ENCODE assay signal across 9 cellular contexts in genomic region chr5:178019379-178020030, GRCh38. TPM values are rescaled to one million over a fixed set of nuclear protein-coding genes. Genes with fewer than 3 reads are reported as not detected.
"Had no signal": no experiment of that assay in that cellular context is flagged by ENCODE, and none has a peak within 500 bp of the region (broad histone marks: within the 10 kb centered on the region; RNA-seq: fewer than 3 reads in every experiment).

No MANE protein-coding gene starts in this region.

RNA-seq across cellular contexts. Expression of gene PROP1, which starts 23.5 kb away (rescaled TPM):
- total RNA-seq: OCI-LY7, PC-3, PC-9, Peyer's patch, Right ventricle myocardium inferior, Right ventricle myocardium superior, RPMI7951, SJSA1, SK-MEL-5 had no signal
